Comparison of ENCODE assay signal across 15 cellular contexts in genomic region chr4:83603130-83603529, GRCh38.
"Had no signal": no experiment of that assay in that cellular context is flagged by ENCODE, and none has a peak within 500 bp of the region (broad histone marks: within the 10 kb centered on the region; RNA-seq: fewer than 3 reads in every experiment).

No MANE protein-coding gene starts in this region.

- H3K4me3 Mint-ChIP-seq: activated naive CD8-positive, alpha-beta T cell treated with anti-CD3 and anti-CD28 coated beads for 36 hours; naive B cell had no signal

- ATAC-seq: gastroesophageal sphincter; heart right ventricle; stimulated activated naive CD8-positive, alpha-beta T cell treated with anti-CD3 and anti-CD28 coated beads, Interleukin-15, Interleukin-2, amounts not matched to agents 100 U/mL and 50 U/mL, for 24 hours had no signal

- H3K4me3 ChIP-seq: gastroesophageal sphincter, heart right ventricle, right atrium auricular region, smooth muscle cell, suprapubic skin, upper lobe of left lung had no signal

- DNase-seq: activated CD4-positive, alpha-beta T cell treated with anti-CD3 and anti-CD28 coated beads, Interleukin-2, amount 50 U/mL, for 1 hour; activated CD4-positive, CD25-positive, alpha-beta regulatory T cell; activated CD8-positive, alpha-beta memory T cell treated with anti-CD3 and anti-CD28 coated beads for 24 hours; activated gamma-delta T cell treated with Interleukin-2 at 50 U/mL for 16 hours; activated naive CD8-positive, alpha-beta T cell treated with anti-CD3 and anti-CD28 coated beads for 36 hours; dermis blood vessel endothelial cell; heart right ventricle; naive B cell; stimulated activated naive CD8-positive, alpha-beta T cell treated with anti-CD3 and anti-CD28 coated beads, Interleukin-15, Interleukin-2, amounts not matched to agents 100 U/mL and 50 U/mL, for 24 hours; SW 1271; upper lobe of left lung had no signal

- H3K27ac Mint-ChIP-seq: activated naive CD8-positive, alpha-beta T cell treated with anti-CD3 and anti-CD28 coated beads for 36 hours; naive B cell had no signal

- H3K4me1 Mint-ChIP-seq: activated naive CD8-positive, alpha-beta T cell treated with anti-CD3 and anti-CD28 coated beads for 36 hours; naive B cell had no signal

- H3K27me3 Mint-ChIP-seq: activated naive CD8-positive, alpha-beta T cell treated with anti-CD3 and anti-CD28 coated beads for 36 hours had no signal

- H3K9me3 Mint-ChIP-seq: activated naive CD8-positive, alpha-beta T cell treated with anti-CD3 and anti-CD28 coated beads for 36 hours had no signal

- H3K36me3 Mint-ChIP-seq: naive B cell had no signal
